ENCODE assay signal across 8 cellular contexts in genomic region chr19:33002126-33002865, GRCh38. TPM values are rescaled to one million over a fixed set of nuclear protein-coding genes. Genes with fewer than 3 reads are reported as not detected.
DNase-seq lines count a peak whose midpoint lies in the region; ATAC-seq, FAIRE-seq and TF ChIP-seq lines count a peak whose summit lies in the region.
"Not testable (repeated sequence)": the region's sequence is repeated elsewhere in the genome, so short reads cannot be mapped to it uniquely, and the experiment has no call there.

No MANE protein-coding gene starts in this region.

- H2AK5ac ChIP-seq in neuronal stem cell (ENCODE audit: low read depth, low read length), result not testable (repeated sequence)

- in situ Hi-C loops in ACHN (cut with HindIII; ENCODE audit: low pct_ligation_motif_present, low pct_unique_long_range_greater_than_20kb, low sequenced_read_pairs), result not testable (repeated sequence)

- not testable (repeated sequence) for H3K4me2 ChIP-seq in neuronal stem cell (ENCODE audit: insufficient read depth, low read length, poor library complexity, severe bottlenecking)

- not testable (repeated sequence) for H3K23ac ChIP-seq in neuronal stem cell (ENCODE audit: low read depth, low read length, poor library complexity)

- not testable (repeated sequence) for H4K8ac ChIP-seq in neuronal stem cell (ENCODE audit: low read depth, low read length)

- intact Hi-C loops in body of pancreas (cut with DNase I), result not testable (repeated sequence)

- not testable (repeated sequence) for H3K14ac ChIP-seq in neuronal stem cell (ENCODE audit: low read length)

- not testable (repeated sequence) for H3K18ac ChIP-seq in neuronal stem cell (ENCODE audit: low read length)

- H2BK5ac ChIP-seq in neuronal stem cell (ENCODE audit: low read length), result not testable (repeated sequence)

- not testable (repeated sequence) for H3K27me3 ChIP-seq in body of pancreas; neuronal stem cell (ENCODE audit: control insufficient read depth in 3 of 3, insufficient read depth in 3 of 3, low read depth in 1 of 3, low read length in 3 of 3)

- 72 to 87% methylated on average over 10 to 15 of the region's 15 CpGs for WGBS in body of pancreas, 2 donors
- no CpG with 5 or more reads among the region's 15 CpGs for WGBS in neuronal stem cell (ENCODE audit: extremely low coverage in 2 of 2, insufficient read length in 2 of 2, insufficient replicate concordance in 1 of 2), 2 donors

- H3K4me1 ChIP-seq in body of pancreas, result peaks cover 11% of the 10 kb centered on the region
- not testable (repeated sequence) for H3K4me1 ChIP-seq in neuronal stem cell (ENCODE audit: control insufficient read depth in 2 of 2, insufficient read depth in 1 of 2, low read depth in 1 of 2, low read length in 2 of 2)

- not testable (repeated sequence) for TF ChIP-seq POLR2A in body of pancreas (IDR thresholded peaks at IDR 0.05)

- H3K4me3 ChIP-seq in body of pancreas; neuronal stem cell (ENCODE audit: low read length in 2 of 2): not testable (repeated sequence)

- FAIRE-seq in RCC 7860 (lab: Jason Lieb, UNC), result peak; percentile 63

- DNase-seq in ACHN (peak; percentile 35), DMS153 (lab: John Stamatoyannopoulos, UW) (peak; percentile 0), NCI-H1092 (lab: John Stamatoyannopoulos, UW) (peak; percentile 37), RCC 7860 (ENCODE audit: low spot score) (peak; percentile 24), body of pancreas (peak; percentile 16 to 38 (median 24)), hypothalamus (lab: John Stamatoyannopoulos, UW) (peak in 28 of 51 donors; percentile 1 to 49 (median 11)), renal cortical epithelial cell (ENCODE audit: low read depth) (peak; percentile 45)
- not testable (repeated sequence) for DNase-seq in neuronal stem cell (ENCODE audit: low spot score)

- not testable (repeated sequence) for H3K79me1 ChIP-seq in neuronal stem cell (ENCODE audit: low read depth, low read length)

- not testable (repeated sequence) for H2BK15ac ChIP-seq in neuronal stem cell (ENCODE audit: low read length)

- not testable (repeated sequence) for H2BK120ac ChIP-seq in neuronal stem cell (ENCODE audit: low read depth, low read length)

- not testable (repeated sequence) for H3K4ac ChIP-seq in neuronal stem cell (ENCODE audit: low read length)

- ATAC-seq in body of pancreas, result not testable (repeated sequence)

- not testable (repeated sequence) for TF ChIP-seq CTCF in body of pancreas (IDR thresholded peaks at IDR 0.05)

- H2BK12ac ChIP-seq in neuronal stem cell (ENCODE audit: low read length), result not testable (repeated sequence)

- peak overlapping the region in 3 of 4 donors; percentile 30 to 48 (median 48) for H3K27ac ChIP-seq in body of pancreas
- not testable (repeated sequence) for H3K27ac ChIP-seq in neuronal stem cell (replicated peaks; ENCODE audit: low read length)

- H3K36me3 ChIP-seq in body of pancreas (replicated peaks in 1 of 2; ENCODE audit: insufficient read depth in 1 of 2, low read depth in 2 of 2), result not testable (repeated sequence)
- H3K36me3 ChIP-seq in neuronal stem cell (replicated peaks in 1 of 2; ENCODE audit: control insufficient read depth in 2 of 2, insufficient read depth in 2 of 2, low read length in 2 of 2), result peaks cover 5 to 11% of the 10 kb centered on the region in 2 donors

- H3K9me3 ChIP-seq in body of pancreas; neuronal stem cell (replicated peaks in 1 of 2; ENCODE audit: control insufficient read depth in 2 of 2, insufficient read depth in 1 of 2, low read depth in 1 of 2, low read length in 2 of 2): not testable (repeated sequence)

- H4K91ac ChIP-seq in neuronal stem cell (ENCODE audit: low read depth, low read length, poor library complexity), result not testable (repeated sequence)

- H3K9ac ChIP-seq in neuronal stem cell (ENCODE audit: low read depth, low read length, poor library complexity), result peak overlapping the region; percentile 50

- not testable (repeated sequence) for H2AFZ ChIP-seq in neuronal stem cell (ENCODE audit: low read length)

RNA-seq across cellular contexts. Expression of gene FAAP24, which starts 30.3 kb away (rescaled TPM):
- 1 to 10 TPM in 1 of 2 donors, not detected in 1; 4.9 TPM for total RNA-seq in body of pancreas
- polyA plus RNA-seq in neuronal stem cell (2013, experiment 1 of 2), result 3.7 TPM
- 4.0 TPM for polyA plus RNA-seq in neuronal stem cell (2013, experiment 2 of 2)
- total RNA-seq in renal cortical epithelial cell, result 1.3 and 2.6 TPM in 2 replicates

RNA-seq across cellular contexts. Expression of gene CEP89, which starts 30.5 kb away (rescaled TPM):
- total RNA-seq in body of pancreas, result 1 to 10 TPM; 7.8 to 8.6 TPM
- polyA plus RNA-seq in neuronal stem cell (2013, experiment 1 of 2), result 25.8 TPM
- polyA plus RNA-seq in neuronal stem cell (2013, experiment 2 of 2), result 24.9 TPM
- total RNA-seq in renal cortical epithelial cell, result 8.7 and 22.4 TPM in 2 replicates
